Comparison of ENCODE assay signal across 16 cellular contexts in the genomic region with DNA sequence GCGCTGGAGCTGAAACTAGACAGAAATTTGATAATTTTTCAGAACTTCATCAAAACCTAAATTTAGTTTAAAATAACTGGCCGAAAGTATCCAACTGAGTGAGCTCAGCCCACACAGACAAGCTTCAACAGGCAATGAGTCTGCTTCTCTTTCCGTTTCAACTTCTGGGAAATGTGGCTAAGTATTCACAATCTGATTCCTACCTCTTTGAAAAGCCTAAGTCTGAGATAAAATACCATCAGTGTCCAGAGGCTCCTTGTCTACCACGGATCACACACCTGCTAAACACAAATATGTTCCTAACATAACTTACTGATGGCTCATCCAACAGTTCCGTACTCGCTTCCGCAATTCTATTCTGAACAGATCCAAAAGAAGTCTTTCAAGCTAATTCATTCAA. TPM values are rescaled to one million over a fixed set of nuclear protein-coding genes. Genes with fewer than 3 reads are reported as not detected.
A peak's percentile ranks its signal among the peaks of the same experiment; 100 is the strongest.
DNase-seq lines count a peak whose midpoint lies in the region; TF ChIP-seq lines count a peak whose summit lies in the region.
"Had no signal": no experiment of that assay in that cellular context is flagged by ENCODE, and none has a peak within 500 bp of the region (broad histone marks: within the 10 kb centered on the region; RNA-seq: fewer than 3 reads in every experiment).

No MANE protein-coding gene starts in this region.

- H3K36me3 Mint-ChIP-seq in mesothelial cell of epicardium = peaks cover 5% of the 10 kb centered on the region

- no peak overlapping the region; the same call in 1 of the 2 replicates for H3K9ac ChIP-seq in OCI-LY1 (ENCODE audit: low read length)

- no peak overlapping the region for H2AFZ ChIP-seq in OCI-LY1 (ENCODE audit: low read length)

- H3K9me3 ChIP-seq in OCI-LY1 (ENCODE audit: low read length) = no peaks in the 10 kb centered on the region
- H3K9me3 ChIP-seq in breast epithelium = no peaks in the 10 kb centered on the region
- H3K9me3 ChIP-seq: adrenal gland, left lung had no signal

- H3K27ac Mint-ChIP-seq in mesothelial cell of epicardium = peak overlapping the region; percentile 26

- H3K4me3 ChIP-seq in OCI-LY1 (ENCODE audit: low read depth, low read length, poor library complexity, severe bottlenecking) = no peak overlapping the region
- no peak overlapping the region for H3K4me3 ChIP-seq in breast epithelium
- H3K4me3 ChIP-seq: adrenal gland, coronary artery, left lung had no signal

- TF ChIP-seq CTCF in OCI-LY1 (IDR thresholded peaks at IDR 0.05; ENCODE audit: low read length) (no peak), breast epithelium (IDR thresholded peaks at IDR 0.05) (no peak), mesothelial cell of epicardium (IDR thresholded peaks at IDR 0.05; ENCODE audit: unreplicated experiment) (no peak)

- H3K27me3 Mint-ChIP-seq in mesothelial cell of epicardium (ENCODE audit: low read depth) = no peaks in the 10 kb centered on the region

- H3K36me3 ChIP-seq in OCI-LY1 (ENCODE audit: insufficient read depth, low read length) = peaks cover 22% of the 10 kb centered on the region
- H3K36me3 ChIP-seq in breast epithelium = no peaks in the 10 kb centered on the region
- H3K36me3 ChIP-seq: adrenal gland had no signal

- no peaks in the 10 kb centered on the region for H4K20me1 ChIP-seq in OCI-LY1 (ENCODE audit: insufficient read depth, low read length)

- H3K4me1 ChIP-seq in OCI-LY1 (ENCODE audit: insufficient read depth, low read length, severe bottlenecking) (peaks cover 30% of the 10 kb centered on the region), breast epithelium (peaks cover 0 to 13% of the 10 kb centered on the region in 2 donors)

- peaks cover 24% of the 10 kb centered on the region for H3K4me1 Mint-ChIP-seq in mesothelial cell of epicardium

- H3K4me2 ChIP-seq in OCI-LY1 (ENCODE audit: low read length) = peak overlapping the region; percentile 7

- no peaks in the 10 kb centered on the region for H3F3A ChIP-seq in OCI-LY1 (ENCODE audit: insufficient read depth, low read length)

- peaks cover 95% of the 10 kb centered on the region for H3K79me2 ChIP-seq in OCI-LY1 (ENCODE audit: insufficient read depth, low read length)

- TF ChIP-seq POLR2A in breast epithelium (IDR thresholded peaks at IDR 0.05) = no peak

- peaks cover 4% of the 10 kb centered on the region for H3K9me3 Mint-ChIP-seq in mesothelial cell of epicardium

- no peaks in the 10 kb centered on the region for H3K27me3 ChIP-seq in OCI-LY1 (ENCODE audit: insufficient read depth, low read length)
- no peaks in the 10 kb centered on the region for H3K27me3 ChIP-seq in breast epithelium
- H3K27me3 ChIP-seq: adrenal gland, left lung had no signal

- H3K9me2 ChIP-seq in OCI-LY1 (ENCODE audit: low read depth, low read length) = no peaks in the 10 kb centered on the region

- no peak overlapping the region for H3K27ac ChIP-seq in OCI-LY1 (ENCODE audit: low read depth, low read length, poor library complexity, severe bottlenecking)
- H3K27ac ChIP-seq in breast epithelium = peak overlapping the region; percentile 59 to 79
- H3K27ac ChIP-seq: adrenal gland, coronary artery, left lung had no signal

- DNase-seq in 8988T (peak; percentile 49), breast epithelium (ENCODE audit: low spot score in 2 of 2) (no peak), mesothelial cell of epicardium (ENCODE audit: low spot score in 2 of 2, unreplicated experiment in 2 of 2) (no peak), H4 (ENCODE audit: low spot score) (no peak), NCI-H524 (lab: John Stamatoyannopoulos, UW) (no peak), NCI-H82 (lab: John Stamatoyannopoulos, UW) (no peak), COLO829 (ENCODE audit: low spot score) (no peak)
- DNase-seq: activated CD4-positive, alpha-beta T cell treated with anti-CD3 and anti-CD28 coated beads for 4 hours; adrenal gland; COR-L47; hypothalamus; left lung; NCI-H2081; NCI-H748 treated with DMSO at 0.1 percent for 48 hours had no signal

- intact Hi-C loops in breast epithelium (cut with DNase I; ENCODE audit: low total_unique reads) = no loop called here

- H3K4me3 Mint-ChIP-seq in mesothelial cell of epicardium = no peak overlapping the region

RNA-seq across cellular contexts. Expression of a gene that starts 8.5 kb away (rescaled TPM):
- total RNA-seq in breast epithelium = 100 to 1,000 TPM in 1 of 3 donors, 10 to 100 TPM in 2; 26.9 to 110 (median 57.0) TPM
- 28.1 to 38.1 TPM (median 35.6 TPM) in 3 replicates for total RNA-seq in mesothelial cell of epicardium
- 7.7 and 7.8 TPM in 2 replicates for total RNA-seq in H4 (2014; rRNA removed; shearing (Covaris generic))

RNA-seq across cellular contexts. Expression of a gene that starts 54.4 kb away (rescaled TPM):
- total RNA-seq in breast epithelium (10 to 100 TPM; 76.8 to 92.2 (median 86.2) TPM), mesothelial cell of epicardium (95.0 to 98.6 TPM (median 97.3 TPM) in 3 replicates)
- 103 and 108 TPM in 2 replicates for total RNA-seq in H4 (2014; rRNA removed; shearing (Covaris generic))
